In genomic region chr10:70221030-70221429, GRCh38 we compare ENCODE assay signal across 8 cellular contexts. TPM values are rescaled to one million over a fixed set of nuclear protein-coding genes. Genes with fewer than 3 reads are reported as not detected.
DNase-seq lines count a peak whose midpoint lies in the region; TF ChIP-seq lines count a peak whose summit lies in the region.

No MANE protein-coding gene starts in this region.

- intact Hi-C loops in activated CD4-positive, alpha-beta T cell treated with anti-CD3 and anti-CD28 coated beads, Interleukin-2, amount 10 ng/mL, durations not matched to agents 24 days and 14 days (cut with micrococcal nuclease) = loop anchor here (1.0 kb wide), 2 partner anchors 12 to 143 kb away; partner anchors contain the start of gene PPA1

- H2AFZ ChIP-seq in KMS-11 (ENCODE audit: low read depth) = no peak overlapping the region

- H3K4me1 Mint-ChIP-seq in activated CD4-positive, alpha-beta T cell treated with anti-CD3 and anti-CD28 coated beads, Interleukin-2, amount 10 ng/mL, durations not matched to agents 24 days and 14 days = peaks cover 23% of the 10 kb centered on the region

- H3K27me3 ChIP-seq in KMS-11 (ENCODE audit: insufficient read depth, low read depth) (no peaks in the 10 kb centered on the region), endocrine pancreas (ENCODE audit: control insufficient read depth, insufficient read depth, low read length) (no peaks in the 10 kb centered on the region), subcutaneous abdominal adipose tissue (ENCODE audit: control insufficient read depth in 5 of 5, insufficient read depth in 4 of 5, low read length in 5 of 5) (no peaks in the 10 kb centered on the region)

- H3K27ac Mint-ChIP-seq in activated CD4-positive, alpha-beta T cell treated with anti-CD3 and anti-CD28 coated beads, Interleukin-2, amount 10 ng/mL, durations not matched to agents 24 days and 14 days = no peak overlapping the region

- no peak for TF ChIP-seq CTCF in KMS-11 (conservative IDR thresholded peaks at IDR 0.05; ENCODE audit: low read depth, low read length)

- H3K4me1 ChIP-seq in KMS-11 (ENCODE audit: low read depth, poor library complexity, severe bottlenecking) = peaks cover 47% of the 10 kb centered on the region
- H3K4me1 ChIP-seq in endocrine pancreas (ENCODE audit: control insufficient read depth, insufficient read depth, low read length) = peaks cover 7% of the 10 kb centered on the region
- H3K4me1 ChIP-seq in subcutaneous abdominal adipose tissue (ENCODE audit: control insufficient read depth in 5 of 5, insufficient read depth in 5 of 5, low read length in 5 of 5) = peaks cover 0 to 12% (median 5%) of the 10 kb centered on the region in 5 donors

- no peak overlapping the region for H3K4me3 ChIP-seq in KMS-11 (IDR thresholded peaks at IDR 0.05; ENCODE audit: insufficient read depth, low read depth, low read length)
- H3K4me3 ChIP-seq in endocrine pancreas (ENCODE audit: control insufficient read depth, insufficient read depth, low read length) = peak overlapping the region; percentile 72
- H3K4me3 ChIP-seq in subcutaneous abdominal adipose tissue (ENCODE audit: low read depth in 1 of 5, low read length in 5 of 5) = no peak overlapping the region

- H3K4me3 Mint-ChIP-seq in activated CD4-positive, alpha-beta T cell treated with anti-CD3 and anti-CD28 coated beads, Interleukin-2, amount 10 ng/mL, durations not matched to agents 24 days and 14 days = peak overlapping the region; percentile 69

- H3K9me3 Mint-ChIP-seq in activated CD4-positive, alpha-beta T cell treated with anti-CD3 and anti-CD28 coated beads, Interleukin-2, amount 10 ng/mL, durations not matched to agents 24 days and 14 days = no peaks in the 10 kb centered on the region

- H3K9ac ChIP-seq in KMS-11 (no peak overlapping the region), endocrine pancreas (ENCODE audit: control insufficient read depth, insufficient read depth, low read length) (no peak overlapping the region), subcutaneous abdominal adipose tissue (ENCODE audit: low read length in 5 of 5) (peak overlapping the region in 2 of 5 donors; percentile 59 to 66)

- DNase-seq in activated CD4-positive, alpha-beta T cell treated with anti-CD3 and anti-CD28 coated beads, Interleukin-2, amount 10 ng/mL, durations not matched to agents 24 days and 14 days = no peak
- no peak for DNase-seq in activated CD4-positive, alpha-beta T cell treated with anti-CD3 and anti-CD28 coated beads for 48 hours
- no peak for DNase-seq in activated effector memory CD4-positive, alpha-beta T cell treated with anti-CD3 and anti-CD28 coated beads, Interleukin-2, amount 50 U/mL, for 16 hours
- DNase-seq in DMS153 (lab: John Stamatoyannopoulos, UW) (no peak), EL (no peak)

- H3K36me3 ChIP-seq in KMS-11 (ENCODE audit: insufficient read depth) = peaks cover 8% of the 10 kb centered on the region
- H3K36me3 ChIP-seq in endocrine pancreas (ENCODE audit: control insufficient read depth, insufficient read depth, low read length) = no peaks in the 10 kb centered on the region
- peaks cover 7 to 21% (median 10%) of the 10 kb centered on the region in 5 donors for H3K36me3 ChIP-seq in subcutaneous abdominal adipose tissue (ENCODE audit: control insufficient read depth in 5 of 5, insufficient read depth in 5 of 5, low read length in 5 of 5)

- H3K27ac ChIP-seq in KMS-11 = no peak overlapping the region; the same call in 1 of the 2 replicates
- H3K27ac ChIP-seq in subcutaneous abdominal adipose tissue (ENCODE audit: low read depth, low read length) = peak overlapping the region; percentile 63

- no peaks in the 10 kb centered on the region for H3K9me3 ChIP-seq in endocrine pancreas (ENCODE audit: control insufficient read depth, low read length)
- no peaks in the 10 kb centered on the region for H3K9me3 ChIP-seq in subcutaneous abdominal adipose tissue (ENCODE audit: control insufficient read depth in 5 of 5, low read length in 5 of 5)

- peaks cover 66% of the 10 kb centered on the region for H3K79me2 ChIP-seq in KMS-11 (ENCODE audit: insufficient read depth, low read depth)

- H4K20me1 ChIP-seq in KMS-11 (ENCODE audit: insufficient read depth) = peaks cover 13% of the 10 kb centered on the region

- peaks cover 29% of the 10 kb centered on the region for H3K36me3 Mint-ChIP-seq in activated CD4-positive, alpha-beta T cell treated with anti-CD3 and anti-CD28 coated beads, Interleukin-2, amount 10 ng/mL, durations not matched to agents 24 days and 14 days (ENCODE audit: low read depth)

- peak overlapping the region; percentile 49 for H3K4me2 ChIP-seq in KMS-11

- no peaks in the 10 kb centered on the region for H3K27me3 Mint-ChIP-seq in activated CD4-positive, alpha-beta T cell treated with anti-CD3 and anti-CD28 coated beads, Interleukin-2, amount 10 ng/mL, durations not matched to agents 24 days and 14 days

RNA-seq across cellular contexts. Expression of gene PPA1, which starts 12.2 kb away (rescaled TPM):
- 413 and 424 TPM in 2 replicates for total RNA-seq in activated CD4-positive, alpha-beta T cell treated with anti-CD3 and anti-CD28 coated beads, Interleukin-2, amount 10 ng/mL, durations not matched to agents 24 days and 14 days

RNA-seq across cellular contexts. Expression of gene SAR1A, which starts 50.7 kb away (rescaled TPM):
- total RNA-seq in activated CD4-positive, alpha-beta T cell treated with anti-CD3 and anti-CD28 coated beads, Interleukin-2, amount 10 ng/mL, durations not matched to agents 24 days and 14 days = 122 and 124 TPM in 2 replicates
